19 cellular contexts compared by ENCODE assay signal in the genomic region with DNA sequence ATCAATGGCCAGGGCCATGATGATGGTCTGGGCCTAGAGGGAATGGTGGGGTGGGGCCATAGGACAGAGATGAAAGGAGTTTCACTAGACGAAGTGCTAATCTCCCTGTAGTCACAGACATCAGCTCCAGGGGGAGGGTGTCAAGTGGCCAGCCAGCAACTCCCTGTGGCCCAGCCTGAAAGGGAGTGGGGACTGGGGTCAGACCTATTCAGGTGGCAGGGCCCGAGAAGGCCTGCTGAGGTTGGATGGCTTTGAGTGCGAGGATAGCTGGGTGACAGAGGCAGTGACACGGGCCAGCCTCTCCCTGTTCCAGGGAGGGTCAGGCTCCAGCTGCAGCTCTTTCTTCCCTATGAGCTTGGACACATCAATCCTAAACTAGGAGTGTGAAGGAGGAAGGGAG. TPM values are rescaled to one million over a fixed set of nuclear protein-coding genes. Genes with fewer than 3 reads are reported as not detected.
A peak's percentile ranks its signal among the peaks of the same experiment; 100 is the strongest.
DNase-seq lines count a peak whose midpoint lies in the region; ATAC-seq and TF ChIP-seq lines count a peak whose summit lies in the region.
"Had no signal": no experiment of that assay in that cellular context is flagged by ENCODE, and none has a peak within 500 bp of the region (broad histone marks: within the 10 kb centered on the region; RNA-seq: fewer than 3 reads in every experiment).

No MANE protein-coding gene starts in this region.

- peaks cover 47% of the 10 kb centered on the region for H3K36me3 ChIP-seq in WERI-Rb-1
- peaks cover 40 to 83% (median 76%) of the 10 kb centered on the region in 4 donors for H3K36me3 ChIP-seq in esophagus muscularis mucosa
- H3K36me3 ChIP-seq: ovary had no signal

- WGBS in esophagus muscularis mucosa = 52% methylated on average over 4 of the region's 4 CpGs

- H3K27me3 ChIP-seq in WERI-Rb-1 (ENCODE audit: insufficient read depth, low read depth, severe bottlenecking) (no peaks in the 10 kb centered on the region), esophagus muscularis mucosa (no peaks in the 10 kb centered on the region), foreskin keratinocyte (no peaks in the 10 kb centered on the region)
- H3K27me3 ChIP-seq: BLaER1 treated with 17β-estradiol and CSF1 and Interleukin-3, amounts not matched to agents 10 nM and 100 nM; left lung; ovary had no signal

- H3K27me3 Mint-ChIP-seq in activated T-cell treated with anti-CD3 and anti-CD28 coated beads, Interleukin-2, amount 50 U/mL, for 24 hours = no peaks in the 10 kb centered on the region
- H3K27me3 Mint-ChIP-seq in activated T-cell treated with anti-CD3 and anti-CD28 coated beads, Interleukin-2, amount 50 U/mL, for 4 hours (ENCODE audit: low read depth) = no peaks in the 10 kb centered on the region
- H3K27me3 Mint-ChIP-seq: activated CD4-positive, alpha-beta T cell treated with anti-CD3 and anti-CD28 coated beads for 36 hours had no signal

- no peak for TF ChIP-seq EP300 in esophagus muscularis mucosa (IDR thresholded peaks at IDR 0.05)

- H3K36me3 Mint-ChIP-seq in activated T-cell treated with anti-CD3 and anti-CD28 coated beads, Interleukin-2, amount 50 U/mL, for 24 hours (ENCODE audit: low read depth) = peaks cover 83% of the 10 kb centered on the region
- H3K36me3 Mint-ChIP-seq in activated T-cell treated with anti-CD3 and anti-CD28 coated beads, Interleukin-2, amount 50 U/mL, for 4 hours (ENCODE audit: insufficient read depth) = peaks cover 24% of the 10 kb centered on the region
- peaks cover 100% of the 10 kb centered on the region for H3K36me3 Mint-ChIP-seq in stimulated activated effector memory CD8-positive, alpha-beta T cell treated with anti-CD3 and anti-CD28 coated beads, Interleukin-12 subunit alpha, Interleukin-12 subunit beta, amount 100 ng/mL, for 72 hours

- peaks cover 19% of the 10 kb centered on the region for H3K4me1 Mint-ChIP-seq in activated T-cell treated with anti-CD3 and anti-CD28 coated beads, Interleukin-2, amount 50 U/mL, for 24 hours (ENCODE audit: low read depth)
- peaks cover 3% of the 10 kb centered on the region for H3K4me1 Mint-ChIP-seq in activated T-cell treated with anti-CD3 and anti-CD28 coated beads, Interleukin-2, amount 50 U/mL, for 4 hours (ENCODE audit: low read depth)
- H3K4me1 Mint-ChIP-seq in stimulated activated effector memory CD8-positive, alpha-beta T cell treated with anti-CD3 and anti-CD28 coated beads, Interleukin-12 subunit alpha, Interleukin-12 subunit beta, amount 100 ng/mL, for 72 hours = peaks cover 39% of the 10 kb centered on the region

- peak overlapping the region; percentile 49; the same call in 1 of the 2 replicates for H3K27ac ChIP-seq in WERI-Rb-1
- H3K27ac ChIP-seq in esophagus muscularis mucosa (replicated peaks in 1 of 4) = peak overlapping the region; percentile 44 to 63 (median 59)
- no peak overlapping the region for H3K27ac ChIP-seq in foreskin keratinocyte
- H3K27ac ChIP-seq: BLaER1 treated with 17β-estradiol and CSF1 and Interleukin-3, amounts not matched to agents 10 nM and 100 nM; left lung; ovary had no signal

- no peak for ATAC-seq in activated T-cell treated with anti-CD3 and anti-CD28 coated beads, Interleukin-2, amount 50 U/mL, for 4 hours
- no peak for ATAC-seq in stimulated activated effector memory CD8-positive, alpha-beta T cell treated with anti-CD3 and anti-CD28 coated beads, Interleukin-12 subunit alpha, Interleukin-12 subunit beta, amount 100 ng/mL, for 72 hours
- ATAC-seq in GM21390 (IDR thresholded peaks at IDR 0.05; ENCODE audit: unreplicated experiment) (no peak), foreskin keratinocyte (no peak), HG03095 (IDR thresholded peaks at IDR 0.05; ENCODE audit: unreplicated experiment) (no peak)
- ATAC-seq: activated CD4-positive, alpha-beta T cell treated with anti-CD3 and anti-CD28 coated beads for 36 hours; left lung had no signal

- peak overlapping the region; percentile 61 for H3K27ac Mint-ChIP-seq in activated T-cell treated with anti-CD3 and anti-CD28 coated beads, Interleukin-2, amount 50 U/mL, for 24 hours
- H3K27ac Mint-ChIP-seq in stimulated activated effector memory CD8-positive, alpha-beta T cell treated with anti-CD3 and anti-CD28 coated beads, Interleukin-12 subunit alpha, Interleukin-12 subunit beta, amount 100 ng/mL, for 72 hours = peak overlapping the region; percentile 78
- H3K27ac Mint-ChIP-seq: activated CD4-positive, alpha-beta T cell treated with anti-CD3 and anti-CD28 coated beads for 36 hours had no signal

- H3K4me3 Mint-ChIP-seq in activated T-cell treated with anti-CD3 and anti-CD28 coated beads, Interleukin-2, amount 50 U/mL, for 24 hours = no peak overlapping the region
- H3K4me3 Mint-ChIP-seq in activated T-cell treated with anti-CD3 and anti-CD28 coated beads, Interleukin-2, amount 50 U/mL, for 4 hours = no peak overlapping the region
- no peak overlapping the region for H3K4me3 Mint-ChIP-seq in stimulated activated effector memory CD8-positive, alpha-beta T cell treated with anti-CD3 and anti-CD28 coated beads, Interleukin-12 subunit alpha, Interleukin-12 subunit beta, amount 100 ng/mL, for 72 hours
- H3K4me3 Mint-ChIP-seq: activated CD4-positive, alpha-beta T cell treated with anti-CD3 and anti-CD28 coated beads for 36 hours had no signal

- H3K9me3 ChIP-seq in WERI-Rb-1 (ENCODE audit: severe bottlenecking) (no peaks in the 10 kb centered on the region), esophagus muscularis mucosa (no peaks in the 10 kb centered on the region)
- H3K9me3 ChIP-seq: BLaER1 treated with 17β-estradiol and CSF1 and Interleukin-3, amounts not matched to agents 10 nM and 100 nM; left lung; ovary had no signal

- TF ChIP-seq CTCF in WERI-Rb-1 (IDR thresholded peaks at IDR 0.05; ENCODE audit: low read depth, low read length) (no peak), esophagus muscularis mucosa (IDR thresholded peaks at IDR 0.05) (no peak), foreskin keratinocyte (conservative IDR thresholded peaks at IDR 0.05) (no peak)

- H3K4me3 ChIP-seq in WERI-Rb-1 (ENCODE audit: low read depth, low read length) (no peak overlapping the region), esophagus muscularis mucosa (no peak overlapping the region)
- H3K4me3 ChIP-seq: BLaER1 treated with 17β-estradiol and CSF1 and Interleukin-3, amounts not matched to agents 10 nM and 100 nM; left lung; ovary had no signal

- H3K9me3 Mint-ChIP-seq in activated T-cell treated with anti-CD3 and anti-CD28 coated beads, Interleukin-2, amount 50 U/mL, for 24 hours = no peaks in the 10 kb centered on the region
- H3K9me3 Mint-ChIP-seq in activated T-cell treated with anti-CD3 and anti-CD28 coated beads, Interleukin-2, amount 50 U/mL, for 4 hours = no peaks in the 10 kb centered on the region
- no peaks in the 10 kb centered on the region for H3K9me3 Mint-ChIP-seq in stimulated activated effector memory CD8-positive, alpha-beta T cell treated with anti-CD3 and anti-CD28 coated beads, Interleukin-12 subunit alpha, Interleukin-12 subunit beta, amount 100 ng/mL, for 72 hours

- no peak for DNase-seq in activated T-cell treated with anti-CD3 and anti-CD28 coated beads, Interleukin-2, amount 50 U/mL, for 24 hours
- no peak for DNase-seq in activated T-cell treated with anti-CD3 and anti-CD28 coated beads, Interleukin-2, amount 50 U/mL, for 4 hours
- DNase-seq in WERI-Rb-1 = peak; percentile 27
- no peak for DNase-seq in esophagus muscularis mucosa (ENCODE audit: extremely low spot score)
- DNase-seq in stimulated activated effector memory CD8-positive, alpha-beta T cell treated with anti-CD3 and anti-CD28 coated beads, Interleukin-12 subunit alpha, Interleukin-12 subunit beta, amount 100 ng/mL, for 72 hours (ENCODE audit: low spot score in 2 of 2) = no peak
- no peak for DNase-seq in foreskin keratinocyte
- DNase-seq: activated CD4-positive, alpha-beta T cell treated with anti-CD3 and anti-CD28 coated beads for 36 hours; DMS53; foreskin fibroblast; left lung; MM.1S; NCI-H1930; NCI-H446 treated with DMSO at 0.1 percent for 48 hours; ovary; small intestine; T-helper 9 cell had no signal

- intact Hi-C loops in esophagus muscularis mucosa (cut with DNase I) = no loop called here

- no peak for TF ChIP-seq POLR2A in esophagus muscularis mucosa (IDR thresholded peaks at IDR 0.05; ENCODE audit: low read depth)

- H3K4me1 ChIP-seq in esophagus muscularis mucosa (peaks cover 62 to 90% (median 86%) of the 10 kb centered on the region in 4 donors), foreskin keratinocyte (no peaks in the 10 kb centered on the region)

RNA-seq across cellular contexts. Expression of a gene that starts 11.0 kb away (rescaled TPM):
- total RNA-seq in activated T-cell treated with anti-CD3 and anti-CD28 coated beads, Interleukin-2, amount 50 U/mL, for 4 hours = 10 to 100 TPM; 56.4 to 69.6 (median 61.0) TPM
- total RNA-seq in esophagus muscularis mucosa (100 to 1,000 TPM in 1 of 4 donors, 10 to 100 TPM in 3; 56.2 to 100 (median 93.0) TPM), foreskin keratinocyte (22.0 and 22.3 TPM in 2 replicates)
- polyA plus RNA-seq in foreskin keratinocyte = 7.4 and 9.2 TPM in 2 replicates

RNA-seq across cellular contexts. Expression of a gene that starts 32.9 kb away (rescaled TPM):
- total RNA-seq in activated T-cell treated with anti-CD3 and anti-CD28 coated beads, Interleukin-2, amount 50 U/mL, for 4 hours = 100 to 1,000 TPM; 138 to 164 (median 144) TPM
- total RNA-seq in esophagus muscularis mucosa (10 to 100 TPM; 36.5 to 46.1 (median 42.2) TPM), foreskin keratinocyte (80.0 and 82.6 TPM in 2 replicates)
- 88.2 and 98.2 TPM in 2 replicates for polyA plus RNA-seq in foreskin keratinocyte

RNA-seq across cellular contexts. Expression of a gene that starts 33.4 kb away (rescaled TPM):
- 100 to 1,000 TPM; 128 to 133 (median 130) TPM for total RNA-seq in activated T-cell treated with anti-CD3 and anti-CD28 coated beads, Interleukin-2, amount 50 U/mL, for 4 hours
- total RNA-seq in esophagus muscularis mucosa (100 to 1,000 TPM; 141 to 214 (median 166) TPM), foreskin keratinocyte (76.5 and 79.6 TPM in 2 replicates)
- 68.4 and 74.2 TPM in 2 replicates for polyA plus RNA-seq in foreskin keratinocyte

RNA-seq across cellular contexts. Expression of a gene that starts 53.8 kb away (rescaled TPM):
- 1 to 10 TPM; 2.9 to 3.6 (median 3.0) TPM for total RNA-seq in activated T-cell treated with anti-CD3 and anti-CD28 coated beads, Interleukin-2, amount 50 U/mL, for 4 hours
- 10 to 100 TPM; 19.5 to 47.8 (median 36.6) TPM for total RNA-seq in esophagus muscularis mucosa
- total RNA-seq in foreskin keratinocyte = 7.5 and 9.6 TPM in 2 replicates
- polyA plus RNA-seq in foreskin keratinocyte = 3.7 and 6.2 TPM in 2 replicates
